8 cellular contexts compared by ENCODE assay signal in genomic region chr7:137169282-137169698, GRCh38.
A peak's percentile ranks its signal among the peaks of the same experiment; 100 is the strongest.
DNase-seq lines count a peak whose midpoint lies in the region; ATAC-seq and TF ChIP-seq lines count a peak whose summit lies in the region.

No MANE protein-coding gene starts in this region.

- ATAC-seq in HG02870 (IDR thresholded peaks at IDR 0.05; ENCODE audit: unreplicated experiment) (no peak), HG03432 (IDR thresholded peaks at IDR 0.05; ENCODE audit: unreplicated experiment) (no peak)

- no peak overlapping the region for H3K4me3 ChIP-seq in cardiac muscle cell

- H3K27ac ChIP-seq in VCaP (no peak overlapping the region), cardiac muscle cell (no peak overlapping the region)

- no peaks in the 10 kb centered on the region for H3K9me3 ChIP-seq in cardiac muscle cell (ENCODE audit: low read depth)

- DNase-seq in ELF-1 (ENCODE audit: low read depth, low spot score) (peak; percentile 88), NCI-H187 treated with DMSO at 0.1 percent for 48 hours (lab: John Stamatoyannopoulos, UW) (peak; percentile 24), cardiac muscle cell (ENCODE audit: low read depth in 1 of 2, low spot score in 1 of 2) (peak; percentile 82 to 86), retina (peak; percentile 64)
- no peak for DNase-seq in activated CD4-positive, alpha-beta T cell treated with anti-CD3 and anti-CD28 coated beads, Interleukin-2, amount 50 U/mL, for 4 hours

- H3K4me1 ChIP-seq in cardiac muscle cell (ENCODE audit: low read depth), result peaks cover 4% of the 10 kb centered on the region

- no peaks in the 10 kb centered on the region for H3K27me3 ChIP-seq in cardiac muscle cell

- TF ChIP-seq CTCF in VCaP (conservative IDR thresholded peaks at IDR 0.05), result peak; percentile 92
- peak; percentile 82 for TF ChIP-seq CTCF in cardiac muscle cell (IDR thresholded peaks at IDR 0.05; ENCODE audit: low read depth, low read length)

- H3K36me3 ChIP-seq in cardiac muscle cell, result no peaks in the 10 kb centered on the region

Comparison
In these comparisons a context has a peak if more than half of its experiments do, and no peak if none do; other contexts are left out.
1. DNase-seq: peak in ELF-1 (single experiment), NCI-H187 treated with DMSO at 0.1 percent for 48 hours (single experiment), cardiac muscle cell (2 of 2) and retina (single experiment); none in activated CD4-positive, alpha-beta T cell treated with anti-CD3 and anti-CD28 coated beads, Interleukin-2, amount 50 U/mL, for 4 hours (0 of 2).